22 cellular contexts compared by ENCODE assay signal in the genomic region with DNA sequence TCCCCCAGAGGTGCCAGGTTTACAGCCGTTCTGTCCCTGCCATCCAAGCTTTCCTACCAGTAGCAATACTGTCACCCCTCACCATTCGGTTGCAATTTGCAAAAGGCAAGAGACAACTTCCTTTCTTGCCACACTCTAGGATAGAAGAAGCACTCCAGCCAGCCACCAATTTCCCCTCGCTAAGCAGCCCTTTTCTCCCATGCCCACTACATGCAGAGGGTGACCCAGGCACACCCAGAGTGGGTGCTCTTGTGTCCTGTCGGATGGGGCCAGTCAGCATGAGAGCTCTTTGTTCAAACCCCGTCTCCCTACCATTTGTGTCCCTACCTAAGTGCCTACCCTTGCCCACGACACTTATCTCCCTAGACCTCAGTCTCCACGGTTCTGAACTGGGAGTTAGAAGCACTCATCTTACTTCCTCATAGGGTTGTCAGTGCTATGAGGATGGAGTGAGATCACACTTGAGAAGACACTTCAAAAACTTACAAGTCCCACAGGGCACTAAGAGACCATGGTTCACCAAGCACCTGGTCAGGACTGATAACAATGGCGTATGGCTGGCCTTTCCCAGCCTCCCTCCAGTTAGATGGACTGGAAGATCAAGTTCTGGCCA. TPM values are rescaled to one million over a fixed set of nuclear protein-coding genes. Genes with fewer than 3 reads are reported as not detected.
DNase-seq lines count a peak whose midpoint lies in the region; ATAC-seq and TF ChIP-seq lines count a peak whose summit lies in the region.
"Had no signal": no experiment of that assay in that cellular context is flagged by ENCODE, and none has a peak within 500 bp of the region (broad histone marks: within the 10 kb centered on the region; RNA-seq: fewer than 3 reads in every experiment).

No MANE protein-coding gene starts in this region.

- peak overlapping the region; percentile 46 for H2BK15ac ChIP-seq in IMR-90 (ENCODE audit: low read depth, low read length)

- WGBS in IMR-90 (ENCODE audit: extremely low coverage in 2 of 2, insufficient read length in 1 of 2), 2 experiments: 100% methylated on average over 3 of the region's 8 CpGs; no CpG with 5 or more reads in 1 of the 2 experiments
- 78 to 84% methylated on average over 3 to 4 of the region's 8 CpGs for WGBS in gastroesophageal sphincter (ENCODE audit: low coverage in 1 of 2), 2 donors
- WGBS in spleen, 5 donors: 57 to 70% (median 62%) methylated on average over 8 of the region's 8 CpGs

- H3K9me3 ChIP-seq in IMR-90 (ENCODE audit: control insufficient read depth, insufficient read depth, low read length) (no peaks in the 10 kb centered on the region), gastroesophageal sphincter (no peaks in the 10 kb centered on the region), spleen (no peaks in the 10 kb centered on the region), colonic mucosa (no peaks in the 10 kb centered on the region)
- H3K9me3 ChIP-seq: MG63 had no signal

- TF ChIP-seq POLR2A in IMR-90 (IDR thresholded peaks at IDR 0.05; ENCODE audit: low read depth, low read length) (no peak), gastroesophageal sphincter (IDR thresholded peaks at IDR 0.05) (no peak), spleen (IDR thresholded peaks at IDR 0.05) (no peak)

- no peak overlapping the region; the same call in 1 of the 2 replicates for H3K23ac ChIP-seq in IMR-90 (ENCODE audit: low read depth, low read length)

- CTCF ChIA-PET in IMR-90 (lab: Yijun Ruan, JAX) (no interaction called here), RWPE1 (lab: Yijun Ruan, JAX) (no interaction called here)

- H3K4me3 ChIP-seq in IMR-90 (ENCODE audit: insufficient read depth, low read depth, low read length): no peak overlapping the region
- no peak overlapping the region for H3K4me3 ChIP-seq in gastroesophageal sphincter
- H3K4me3 ChIP-seq in spleen: no peak overlapping the region
- no peak overlapping the region for H3K4me3 ChIP-seq in colonic mucosa
- H3K4me3 ChIP-seq: dorsolateral prefrontal cortex, MG63, smooth muscle cell had no signal

- H3K9me3 Mint-ChIP-seq in activated naive CD4-positive, alpha-beta T cell treated with anti-CD3 and anti-CD28 coated beads, Interleukin-2, amount 50 U/mL, for 72 hours: no peaks in the 10 kb centered on the region
- H3K9me3 Mint-ChIP-seq: activated B cell treated with CpG ODN at 0.5 μM for 24 hours; activated CD8-positive, alpha-beta T cell treated with anti-CD3 and anti-CD28 coated beads for 36 hours; activated T-cell treated with anti-CD3 and anti-CD28 coated beads, Interleukin-2, amount 50 U/mL, for 4 hours had no signal

- peak overlapping the region; percentile 66 for H2BK20ac ChIP-seq in IMR-90 (ENCODE audit: low read depth, low read length)

- TF ChIP-seq EP300 in gastroesophageal sphincter (IDR thresholded peaks at IDR 0.05): no peak

- H3K4me2 ChIP-seq in IMR-90 (ENCODE audit: low read depth, low read length): no peak overlapping the region
- H3K4me2 ChIP-seq: smooth muscle cell had no signal

- H3K9me1 ChIP-seq in IMR-90 (ENCODE audit: insufficient read depth, low read length): peaks cover 31% of the 10 kb centered on the region

- H3K36me3 Mint-ChIP-seq in activated naive CD4-positive, alpha-beta T cell treated with anti-CD3 and anti-CD28 coated beads, Interleukin-2, amount 50 U/mL, for 72 hours: no peaks in the 10 kb centered on the region
- H3K36me3 Mint-ChIP-seq: activated naive CD8-positive, alpha-beta T cell treated with anti-CD3 and anti-CD28 coated beads for 36 hours; naive thymus-derived CD4-positive, alpha-beta T cell had no signal

- no peaks in the 10 kb centered on the region for H3K27me3 ChIP-seq in IMR-90 (ENCODE audit: control insufficient read depth, insufficient read depth, low read length)
- no peaks in the 10 kb centered on the region for H3K27me3 ChIP-seq in gastroesophageal sphincter
- H3K27me3 ChIP-seq in spleen (replicated peaks in 1 of 7): no peaks in the 10 kb centered on the region
- no peaks in the 10 kb centered on the region for H3K27me3 ChIP-seq in colonic mucosa
- H3K27me3 ChIP-seq: brain microvascular endothelial cell, dorsolateral prefrontal cortex, MG63 had no signal

- TF ChIP-seq CTCF in IMR-90 (conservative IDR thresholded peaks at IDR 0.05; ENCODE audit: low read depth, low read length) (no peak), RWPE1 (conservative IDR thresholded peaks at IDR 0.05; ENCODE audit: low read depth) (no peak), gastroesophageal sphincter (IDR thresholded peaks at IDR 0.05) (no peak), spleen (IDR thresholded peaks at IDR 0.05 in 8 of 11, conservative IDR thresholded peaks at IDR 0.05 in 3 of 11) (no peak), colonic mucosa (IDR thresholded peaks at IDR 0.05) (no peak)

- H4K8ac ChIP-seq in IMR-90 (ENCODE audit: low read depth in 2 of 2, low read length in 2 of 2): 0 out of 4 replicates have a peak overlapping the region, but pooled peaks of 1 of the 2 experiments have one; percentile 19

- H2BK5ac ChIP-seq in IMR-90 (ENCODE audit: low read depth, low read length, poor library complexity, severe bottlenecking): no peak overlapping the region

- peaks cover 9 to 38% of the 10 kb centered on the region in 2 experiments; a peak in 3 of 4 replicates for H3K79me1 ChIP-seq in IMR-90 (ENCODE audit: low read depth in 1 of 2, low read length in 2 of 2)

- H4K20me1 ChIP-seq in IMR-90 (ENCODE audit: insufficient read depth, low read length): no peaks in the 10 kb centered on the region

- no peak overlapping the region for H3K27ac Mint-ChIP-seq in activated naive CD4-positive, alpha-beta T cell treated with anti-CD3 and anti-CD28 coated beads, Interleukin-2, amount 50 U/mL, for 72 hours
- H3K27ac Mint-ChIP-seq: activated B cell treated with CpG ODN at 0.5 μM for 24 hours; activated CD8-positive, alpha-beta T cell treated with anti-CD3 and anti-CD28 coated beads for 36 hours; activated naive CD8-positive, alpha-beta T cell treated with anti-CD3 and anti-CD28 coated beads for 36 hours; B cell; naive thymus-derived CD4-positive, alpha-beta T cell; progenitor cell of endocrine pancreas had no signal

- no peak overlapping the region for H3K18ac ChIP-seq in IMR-90 (ENCODE audit: low read depth, low read length)

- in situ Hi-C loops in IMR-90 (cut with MboI; ENCODE audit: low sequenced_read_pairs): no loop called here

- H2AK5ac ChIP-seq in IMR-90 (ENCODE audit: low read depth, low read length): peak overlapping the region; percentile 79

- peak overlapping the region; percentile 50 for H3K4ac ChIP-seq in IMR-90 (ENCODE audit: low read depth, low read length)

- H3K36me3 ChIP-seq in IMR-90 (ENCODE audit: control insufficient read depth, insufficient read depth, low read length) (no peaks in the 10 kb centered on the region), gastroesophageal sphincter (no peaks in the 10 kb centered on the region), spleen (no peaks in the 10 kb centered on the region), colonic mucosa (no peaks in the 10 kb centered on the region)
- H3K36me3 ChIP-seq: brain microvascular endothelial cell had no signal

- H3K9ac ChIP-seq in IMR-90 (ENCODE audit: low read depth, low read length): no peak overlapping the region
- H3K9ac ChIP-seq in colonic mucosa (ENCODE audit: low read depth in 2 of 2, low read length in 2 of 2): no peak overlapping the region

- POLR2A ChIA-PET in IMR-90 (lab: Charles Lee; ENCODE audit: unreplicated experiment): no interaction called here
- POLR2A ChIA-PET in RWPE1 (lab: Yijun Ruan, JAX; ENCODE audit: low non-redundant PET): no interaction called here

- H3K4me1 ChIP-seq in IMR-90 (ENCODE audit: control insufficient read depth, insufficient read depth, low read length) (peaks cover 10% of the 10 kb centered on the region), gastroesophageal sphincter (peaks cover 7 to 71% (median 16%) of the 10 kb centered on the region in 3 donors), spleen (peaks cover 0 to 12% (median 3%) of the 10 kb centered on the region in 6 donors), colonic mucosa (no peaks in the 10 kb centered on the region)

- no peak for TF ChIP-seq RAD21 in IMR-90 (IDR thresholded peaks at IDR 0.05; ENCODE audit: low read length)

- peak overlapping the region; percentile 38 for H4K91ac ChIP-seq in IMR-90 (ENCODE audit: insufficient read depth, low read depth, low read length)

- H3K14ac ChIP-seq in IMR-90 (replicated peaks; ENCODE audit: low read depth, low read length): peak overlapping the region; percentile 80; the same call in 1 of the 2 replicates

- no peak overlapping the region for H4K5ac ChIP-seq in IMR-90 (ENCODE audit: low read depth, low read length)

- ATAC-seq in IMR-90 (ENCODE audit: low read depth) (no peak), gastroesophageal sphincter (no peak), GM21619 (IDR thresholded peaks at IDR 0.05; ENCODE audit: unreplicated experiment) (no peak)
- ATAC-seq in activated naive CD4-positive, alpha-beta T cell treated with anti-CD3 and anti-CD28 coated beads, Interleukin-2, amount 50 U/mL, for 72 hours: no peak
- ATAC-seq: activated CD8-positive, alpha-beta T cell treated with anti-CD3 and anti-CD28 coated beads for 36 hours; activated T-cell treated with anti-CD3 and anti-CD28 coated beads, Interleukin-2, amount 50 U/mL, for 4 hours; naive thymus-derived CD4-positive, alpha-beta T cell had no signal

- dilution Hi-C loops in IMR-90 (cut with HindIII; ENCODE audit: low sequenced_read_pairs, unreplicated experiment): no loop called here

- H3K27ac ChIP-seq in IMR-90 (ENCODE audit: insufficient read depth, low read length) (no peak overlapping the region), RWPE1 (peak overlapping the region; percentile 69), gastroesophageal sphincter (peak overlapping the region in 3 of 4 donors; percentile 86 to 89 (median 87)), spleen (peak overlapping the region in 2 of 8 donors; percentile 35 to 53), colonic mucosa (no peak overlapping the region)

- intact Hi-C loops in IMR-90 (cut with micrococcal nuclease) (no loop called here), spleen (cut with DNase I; ENCODE audit: low total_unique reads) (no loop called here), colonic mucosa (cut with DNase I) (no loop called here)

- BruUV-seq in IMR-90 (replicated peaks; lab: Mats Ljungman, UMichigan): no TSS peak

- DNase-seq in IMR-90 (no peak), RWPE1 (ENCODE audit: low spot score) (no peak), spleen (peak; percentile 52), colonic mucosa (no peak), GF-D8 (lab: John Stamatoyannopoulos, UW) (no peak)
- DNase-seq in activated naive CD4-positive, alpha-beta T cell treated with anti-CD3 and anti-CD28 coated beads, Interleukin-2, amount 50 U/mL, for 72 hours (ENCODE audit: low spot score in 2 of 2): no peak
- DNase-seq: activated B cell treated with CpG ODN at 0.5 μM for 24 hours; activated CD8-positive, alpha-beta T cell treated with anti-CD3 and anti-CD28 coated beads for 36 hours; activated naive CD8-positive, alpha-beta T cell treated with anti-CD3 and anti-CD28 coated beads for 36 hours; activated T-cell treated with anti-CD3 and anti-CD28 coated beads, Interleukin-2, amount 50 U/mL, for 4 hours; brain microvascular endothelial cell; dorsolateral prefrontal cortex; MG63; naive thymus-derived CD4-positive, alpha-beta T cell; NCI-H446 treated with DMSO at 0.1 percent for 48 hours; SHP77; stimulated activated CD8-positive, alpha-beta memory T cell treated with anti-CD3 and anti-CD28 coated beads, Interleukin-4, amount 100 ng/mL, for 48 hours had no signal

- H2AFZ ChIP-seq in IMR-90 (replicated peaks; ENCODE audit: low read length, poor library complexity): no peak overlapping the region

- H2BK120ac ChIP-seq in IMR-90 (ENCODE audit: low read depth, low read length): peak overlapping the region; percentile 79

- no peak overlapping the region for H3K56ac ChIP-seq in IMR-90 (ENCODE audit: extremely low read depth, insufficient read depth, low read length)

- no peak overlapping the region for H2AK9ac ChIP-seq in IMR-90 (replicated peaks; ENCODE audit: low read depth, low read length, poor library complexity)

RNA-seq across cellular contexts. Expression of gene KCNMA1, which starts 43.3 kb away (rescaled TPM):
- total RNA-seq in IMR-90 (2012; rRNA removed) (24.7 and 25.6 TPM in 2 replicates), gastroesophageal sphincter (100 to 1,000 TPM; 168 to 389 (median 323) TPM), spleen (100 to 1,000 TPM in 2 of 7 donors, 10 to 100 TPM in 5; 39.6 to 114 (median 63.6) TPM), colonic mucosa (10 to 100 TPM; 23.2 to 44.5 TPM)
- polyA plus RNA-seq in IMR-90 (2012; rRNA removed) (29.6 and 31.7 TPM in 2 replicates), spleen (10 to 100 TPM in 1 of 3 donors, 1 to 10 TPM in 2; 9.3 to 21.7 (median 10.0) TPM)
- polyA plus RNA-seq in IMR-90 (2012; cell fraction: cytosol; rRNA removed): 25.2 and 29.3 TPM in 2 replicates
- 39.9 and 48.3 TPM in 2 replicates for polyA plus RNA-seq in IMR-90 (2012; cell fraction: nucleus; rRNA removed; ENCODE audit: low replicate concordance)
- total RNA-seq in activated naive CD4-positive, alpha-beta T cell treated with anti-CD3 and anti-CD28 coated beads, Interleukin-2, amount 50 U/mL, for 72 hours: not detected
- total RNA-seq: activated naive CD8-positive, alpha-beta T cell treated with anti-CD3 and anti-CD28 coated beads for 36 hours had no signal
- polyA plus RNA-seq: naive thymus-derived CD4-positive, alpha-beta T cell had no signal

Comparison
In these comparisons a context has a peak if more than half of its experiments do, and no peak if none do; other contexts are left out.
1. H3K27ac ChIP-seq: peak in RWPE1 (single experiment) and gastroesophageal sphincter (3 of 4); none in IMR-90 (single experiment) and colonic mucosa (single experiment).
2. RNA of gene KCNMA1, which starts 43.3 kb away (total RNA-seq): 168 to 389 TPM in gastroesophageal sphincter, 39.6 to 114 TPM in spleen, 23.2 to 44.5 TPM in colonic mucosa and 24.7 to 25.6 TPM in IMR-90; not detected in activated naive CD4-positive, alpha-beta T cell treated with anti-CD3 and anti-CD28 coated beads, Interleukin-2, amount 50 U/mL, for 72 hours; every median in the first group is over 10 times any median in the second.